In genomic region chr1:94978401-94978800, GRCh38 we compare ENCODE assay signal across 29 cellular contexts.
"Had no signal": no experiment of that assay in that cellular context is flagged by ENCODE, and none has a peak within 500 bp of the region (broad histone marks: within the 10 kb centered on the region; RNA-seq: fewer than 3 reads in every experiment).

No MANE protein-coding gene starts in this region.

- H3K4me1 ChIP-seq: body of pancreas had no signal

- H3K27ac ChIP-seq: ascending aorta, body of pancreas, Peyer's patch, RWPE1, SJCRH30, WERI-Rb-1 had no signal

- H3K9me3 Mint-ChIP-seq: activated CD8-positive, alpha-beta T cell treated with anti-CD3 and anti-CD28 coated beads for 36 hours; activated naive CD4-positive, alpha-beta T cell treated with anti-CD3 and anti-CD28 coated beads, Interleukin-2, amount 50 U/mL, for 24 hours; activated naive CD8-positive, alpha-beta T cell treated with anti-CD3 and anti-CD28 coated beads, Interleukin-2, amount 50 U/mL, for 24 hours had no signal

- H3K36me3 Mint-ChIP-seq: activated naive CD4-positive, alpha-beta T cell treated with anti-CD3 and anti-CD28 coated beads, Interleukin-2, amount 50 U/mL, for 24 hours had no signal

- H3K4me3 Mint-ChIP-seq: activated CD8-positive, alpha-beta T cell treated with anti-CD3 and anti-CD28 coated beads for 36 hours; activated naive CD4-positive, alpha-beta T cell treated with anti-CD3 and anti-CD28 coated beads, Interleukin-2, amount 50 U/mL, for 24 hours; activated naive CD8-positive, alpha-beta T cell treated with anti-CD3 and anti-CD28 coated beads, Interleukin-2, amount 50 U/mL, for 24 hours had no signal

- H3K27ac Mint-ChIP-seq: activated CD8-positive, alpha-beta T cell treated with anti-CD3 and anti-CD28 coated beads for 36 hours; activated naive CD4-positive, alpha-beta T cell treated with anti-CD3 and anti-CD28 coated beads, Interleukin-2, amount 50 U/mL, for 24 hours; activated naive CD8-positive, alpha-beta T cell treated with anti-CD3 and anti-CD28 coated beads, Interleukin-2, amount 50 U/mL, for 24 hours had no signal

- H3K4me2 ChIP-seq: SK-N-SH had no signal

- H3K9me3 ChIP-seq: ascending aorta, body of pancreas, Peyer's patch, SJCRH30, SK-N-SH had no signal

- H3K9ac ChIP-seq: SK-N-SH had no signal

- H3K4me3 ChIP-seq: ascending aorta, body of pancreas, Peyer's patch, SJCRH30 had no signal

- H3K27me3 ChIP-seq: ascending aorta, body of pancreas, Peyer's patch, SJCRH30 had no signal

- FAIRE-seq: bronchial epithelial cell had no signal

- H3K36me3 ChIP-seq: ascending aorta, Peyer's patch, SJCRH30, WERI-Rb-1 had no signal

- H3K27me3 Mint-ChIP-seq: activated CD8-positive, alpha-beta T cell treated with anti-CD3 and anti-CD28 coated beads for 36 hours; activated naive CD4-positive, alpha-beta T cell treated with anti-CD3 and anti-CD28 coated beads, Interleukin-2, amount 50 U/mL, for 24 hours; activated naive CD8-positive, alpha-beta T cell treated with anti-CD3 and anti-CD28 coated beads, Interleukin-2, amount 50 U/mL, for 24 hours had no signal

- ATAC-seq: activated CD4-positive, CD25-positive, alpha-beta regulatory T cell treated with anti-CD3 and anti-CD28 coated beads, Interleukin-2, amount 50 U/mL, for 24 hours; activated CD8-positive, alpha-beta T cell treated with anti-CD3 and anti-CD28 coated beads for 36 hours; activated naive CD8-positive, alpha-beta T cell treated with anti-CD3 and anti-CD28 coated beads, Interleukin-2, amount 50 U/mL, for 24 hours; body of pancreas had no signal

- DNase-seq: activated CD4-positive, alpha-beta T cell treated with anti-CD3 and anti-CD28 coated beads for 4 hours; activated CD8-positive, alpha-beta memory T cell treated with anti-CD3 and anti-CD28 coated beads, Interleukin-2, amount 50 U/mL, for 4 hours; activated CD8-positive, alpha-beta T cell treated with anti-CD3 and anti-CD28 coated beads for 36 hours; activated effector memory CD4-positive, alpha-beta T cell treated with Interleukin-2 at 50 U/mL for 16 hours; activated naive CD4-positive, alpha-beta T cell; activated naive CD8-positive, alpha-beta T cell treated with anti-CD3 and anti-CD28 coated beads, Interleukin-2, amount 50 U/mL, for 24 hours; activated T-cell treated with anti-CD3 and anti-CD28 coated beads, Interleukin-2, amount 50 U/mL, for 1 hour; amniotic stem cell; body of pancreas; central memory CD4-positive, alpha-beta T cell; Karpas-422; MM.1S; NCI-H1105 treated with DMSO at 0.1 percent for 48 hours; NCI-H1436 treated with DMSO at 0.1 percent for 48 hours; NCI-H187; NCI-H2081; NCI-H510A treated with DMSO at 0.1 percent for 48 hours; NCI-H69; Peyer's patch; Right ventricle myocardium superior; SJCRH30; SK-N-SH; T-helper 1 cell; WERI-Rb-1 had no signal
